Comparison of ENCODE assay signal across 1 cellular context in the genomic region with DNA sequence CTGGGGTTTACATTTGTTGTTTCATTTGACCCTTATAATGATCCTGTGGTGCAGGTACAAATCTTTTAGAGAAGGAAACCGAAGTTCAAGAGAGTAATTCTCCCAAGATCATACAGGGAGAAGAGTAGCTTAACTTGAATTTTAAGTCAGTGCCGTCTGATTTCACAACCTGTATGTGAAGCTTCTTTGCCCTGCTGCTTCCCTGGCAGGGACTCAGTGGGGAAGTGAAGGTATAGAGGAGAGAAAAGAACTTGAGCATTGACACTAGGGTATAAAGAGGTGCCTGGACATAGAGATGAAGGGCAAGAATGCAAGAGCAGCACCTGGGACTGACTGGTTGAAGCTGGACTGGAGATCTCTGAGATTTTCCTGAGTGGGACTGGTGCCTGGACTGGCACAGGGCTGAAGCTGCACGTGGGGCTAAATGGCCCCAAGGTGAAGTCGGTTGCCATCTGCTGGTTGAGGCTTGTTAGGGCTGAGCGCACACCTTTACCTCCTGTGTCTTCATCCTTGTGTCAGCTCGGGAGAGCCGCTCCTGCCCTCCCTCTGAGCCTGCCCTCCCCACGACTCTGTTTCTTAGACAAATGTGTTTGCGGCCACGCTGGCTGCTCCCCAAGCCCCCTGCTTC.
A peak's percentile ranks its signal among the peaks of the same experiment; 100 is the strongest.
TF ChIP-seq lines count a peak whose summit lies in the region.

No MANE protein-coding gene starts in this region.

TF ChIP-seq in HepG2, 621 proteins besides CTCF, POLR2A, EP300 and RAD21 (continued from another document):
- TF ChIP-seq, protein P1, sequence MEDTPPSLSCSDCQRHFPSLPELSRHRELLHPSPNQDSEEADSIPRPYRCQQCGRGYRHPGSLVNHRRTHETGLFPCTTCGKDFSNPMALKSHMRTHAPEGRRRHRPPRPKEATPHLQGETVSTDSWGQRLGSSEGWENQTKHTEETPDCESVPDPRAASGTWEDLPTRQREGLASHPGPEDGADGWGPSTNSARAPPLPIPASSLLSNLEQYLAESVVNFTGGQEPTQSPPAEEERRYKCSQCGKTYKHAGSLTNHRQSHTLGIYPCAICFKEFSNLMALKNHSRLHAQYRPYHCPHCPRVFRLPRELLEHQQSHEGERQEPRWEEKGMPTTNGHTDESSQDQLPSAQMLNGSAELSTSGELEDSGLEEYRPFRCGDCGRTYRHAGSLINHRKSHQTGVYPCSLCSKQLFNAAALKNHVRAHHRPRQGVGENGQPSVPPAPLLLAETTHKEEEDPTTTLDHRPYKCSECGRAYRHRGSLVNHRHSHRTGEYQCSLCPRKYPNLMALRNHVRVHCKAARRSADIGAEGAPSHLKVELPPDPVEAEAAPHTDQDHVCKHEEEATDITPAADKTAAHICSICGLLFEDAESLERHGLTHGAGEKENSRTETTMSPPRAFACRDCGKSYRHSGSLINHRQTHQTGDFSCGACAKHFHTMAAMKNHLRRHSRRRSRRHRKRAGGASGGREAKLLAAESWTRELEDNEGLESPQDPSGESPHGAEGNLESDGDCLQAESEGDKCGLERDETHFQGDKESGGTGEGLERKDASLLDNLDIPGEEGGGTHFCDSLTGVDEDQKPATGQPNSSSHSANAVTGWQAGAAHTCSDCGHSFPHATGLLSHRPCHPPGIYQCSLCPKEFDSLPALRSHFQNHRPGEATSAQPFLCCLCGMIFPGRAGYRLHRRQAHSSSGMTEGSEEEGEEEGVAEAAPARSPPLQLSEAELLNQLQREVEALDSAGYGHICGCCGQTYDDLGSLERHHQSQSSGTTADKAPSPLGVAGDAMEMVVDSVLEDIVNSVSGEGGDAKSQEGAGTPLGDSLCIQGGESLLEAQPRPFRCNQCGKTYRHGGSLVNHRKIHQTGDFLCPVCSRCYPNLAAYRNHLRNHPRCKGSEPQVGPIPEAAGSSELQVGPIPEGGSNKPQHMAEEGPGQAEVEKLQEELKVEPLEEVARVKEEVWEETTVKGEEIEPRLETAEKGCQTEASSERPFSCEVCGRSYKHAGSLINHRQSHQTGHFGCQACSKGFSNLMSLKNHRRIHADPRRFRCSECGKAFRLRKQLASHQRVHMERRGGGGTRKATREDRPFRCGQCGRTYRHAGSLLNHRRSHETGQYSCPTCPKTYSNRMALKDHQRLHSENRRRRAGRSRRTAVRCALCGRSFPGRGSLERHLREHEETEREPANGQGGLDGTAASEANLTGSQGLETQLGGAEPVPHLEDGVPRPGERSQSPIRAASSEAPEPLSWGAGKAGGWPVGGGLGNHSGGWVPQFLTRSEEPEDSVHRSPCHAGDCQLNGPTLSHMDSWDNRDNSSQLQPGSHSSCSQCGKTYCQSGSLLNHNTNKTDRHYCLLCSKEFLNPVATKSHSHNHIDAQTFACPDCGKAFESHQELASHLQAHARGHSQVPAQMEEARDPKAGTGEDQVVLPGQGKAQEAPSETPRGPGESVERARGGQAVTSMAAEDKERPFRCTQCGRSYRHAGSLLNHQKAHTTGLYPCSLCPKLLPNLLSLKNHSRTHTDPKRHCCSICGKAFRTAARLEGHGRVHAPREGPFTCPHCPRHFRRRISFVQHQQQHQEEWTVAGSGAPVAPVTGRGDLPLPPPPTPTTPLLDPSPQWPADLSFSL (CRISPR knock-in tag; IDR thresholded peaks at IDR 0.05) = no peak
- TF ChIP-seq SNAPC2 (CRISPR knock-in tag; IDR thresholded peaks at IDR 0.05) = no peak
- no peak for TF ChIP-seq KDM4B (CRISPR knock-in tag; IDR thresholded peaks at IDR 0.05)
- TF ChIP-seq KDM3A (CRISPR knock-in tag; IDR thresholded peaks at IDR 0.05; ENCODE audit: low read depth) = no peak
- no peak for TF ChIP-seq ZNF17 (CRISPR knock-in tag; IDR thresholded peaks at IDR 0.05)
- TF ChIP-seq ZNF383 (CRISPR knock-in tag; IDR thresholded peaks at IDR 0.05; ENCODE audit: borderline replicate concordance) = no peak
- no peak for TF ChIP-seq EZH2 (conservative IDR thresholded peaks at IDR 0.05; ENCODE audit: low read depth, low read length)
- no peak for TF ChIP-seq JUN (CRISPR knock-in tag; IDR thresholded peaks at IDR 0.05)
- TF ChIP-seq SIX4 (CRISPR knock-in tag; IDR thresholded peaks at IDR 0.05) = no peak
- no peak for TF ChIP-seq ZNF564 (CRISPR knock-in tag; IDR thresholded peaks at IDR 0.05)
- TF ChIP-seq, protein P2, sequence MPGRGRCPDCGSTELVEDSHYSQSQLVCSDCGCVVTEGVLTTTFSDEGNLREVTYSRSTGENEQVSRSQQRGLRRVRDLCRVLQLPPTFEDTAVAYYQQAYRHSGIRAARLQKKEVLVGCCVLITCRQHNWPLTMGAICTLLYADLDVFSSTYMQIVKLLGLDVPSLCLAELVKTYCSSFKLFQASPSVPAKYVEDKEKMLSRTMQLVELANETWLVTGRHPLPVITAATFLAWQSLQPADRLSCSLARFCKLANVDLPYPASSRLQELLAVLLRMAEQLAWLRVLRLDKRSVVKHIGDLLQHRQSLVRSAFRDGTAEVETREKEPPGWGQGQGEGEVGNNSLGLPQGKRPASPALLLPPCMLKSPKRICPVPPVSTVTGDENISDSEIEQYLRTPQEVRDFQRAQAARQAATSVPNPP (CRISPR knock-in tag; IDR thresholded peaks at IDR 0.05) = no peak
- TF ChIP-seq ZFP62 (CRISPR knock-in tag; IDR thresholded peaks at IDR 0.05) = no peak
- no peak for TF ChIP-seq CAMTA2 (CRISPR knock-in tag; IDR thresholded peaks at IDR 0.05; ENCODE audit: borderline replicate concordance)
- TF ChIP-seq KAT8 (CRISPR knock-in tag; IDR thresholded peaks at IDR 0.05) = peak; percentile 47; the same call in 1 of the 2 replicates
- TF ChIP-seq ARHGAP35 (CRISPR knock-in tag; IDR thresholded peaks at IDR 0.05; ENCODE audit: borderline replicate concordance) = no peak
- no peak for TF ChIP-seq TEAD2 (CRISPR knock-in tag; IDR thresholded peaks at IDR 0.05)
- TF ChIP-seq, protein P3, sequence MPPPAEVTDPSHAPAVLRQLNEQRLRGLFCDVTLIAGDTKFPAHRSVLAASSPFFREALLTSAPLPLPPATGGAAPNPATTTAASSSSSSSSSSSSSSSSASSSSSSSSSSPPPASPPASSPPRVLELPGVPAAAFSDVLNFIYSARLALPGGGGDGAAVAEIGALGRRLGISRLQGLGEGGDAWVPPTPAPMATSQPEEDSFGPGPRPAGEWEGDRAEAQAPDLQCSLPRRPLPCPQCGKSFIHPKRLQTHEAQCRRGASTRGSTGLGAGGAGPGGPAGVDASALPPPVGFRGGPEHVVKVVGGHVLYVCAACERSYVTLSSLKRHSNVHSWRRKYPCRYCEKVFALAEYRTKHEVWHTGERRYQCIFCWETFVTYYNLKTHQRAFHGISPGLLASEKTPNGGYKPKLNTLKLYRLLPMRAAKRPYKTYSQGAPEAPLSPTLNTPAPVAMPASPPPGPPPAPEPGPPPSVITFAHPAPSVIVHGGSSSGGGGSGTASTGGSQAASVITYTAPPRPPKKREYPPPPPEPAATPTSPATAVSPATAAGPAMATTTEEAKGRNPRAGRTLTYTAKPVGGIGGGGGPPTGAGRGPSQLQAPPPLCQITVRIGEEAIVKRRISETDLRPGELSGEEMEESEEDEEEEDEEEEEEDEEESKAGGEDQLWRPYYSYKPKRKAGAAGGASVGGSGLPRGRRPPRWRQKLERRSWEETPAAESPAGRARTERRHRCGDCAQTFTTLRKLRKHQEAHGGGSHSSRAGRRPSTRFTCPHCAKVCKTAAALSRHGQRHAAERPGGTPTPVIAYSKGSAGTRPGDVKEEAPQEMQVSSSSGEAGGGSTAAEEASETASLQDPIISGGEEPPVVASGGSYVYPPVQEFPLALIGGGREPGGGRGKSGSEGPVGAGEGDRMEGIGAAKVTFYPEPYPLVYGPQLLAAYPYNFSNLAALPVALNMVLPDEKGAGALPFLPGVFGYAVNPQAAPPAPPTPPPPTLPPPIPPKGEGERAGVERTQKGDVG (CRISPR knock-in tag; IDR thresholded peaks at IDR 0.05; ENCODE audit: borderline replicate concordance) = no peak
- TF ChIP-seq ESRRA (CRISPR knock-in tag; IDR thresholded peaks at IDR 0.05; ENCODE audit: low read depth) = no peak
- TF ChIP-seq ZNF709 (CRISPR knock-in tag; IDR thresholded peaks at IDR 0.05) = no peak
- peak; percentile 86 for TF ChIP-seq STAG1 (CRISPR knock-in tag; IDR thresholded peaks at IDR 0.05)
- no peak for TF ChIP-seq NR2F1 (CRISPR knock-in tag; IDR thresholded peaks at IDR 0.05)
- TF ChIP-seq EHMT2 (IDR thresholded peaks at IDR 0.05; ENCODE audit: borderline replicate concordance, low read depth, low read length) = no peak
- TF ChIP-seq BHLHE40 (IDR thresholded peaks at IDR 0.05; ENCODE audit: low read length) = peak; percentile 83
- TF ChIP-seq, protein P4, sequence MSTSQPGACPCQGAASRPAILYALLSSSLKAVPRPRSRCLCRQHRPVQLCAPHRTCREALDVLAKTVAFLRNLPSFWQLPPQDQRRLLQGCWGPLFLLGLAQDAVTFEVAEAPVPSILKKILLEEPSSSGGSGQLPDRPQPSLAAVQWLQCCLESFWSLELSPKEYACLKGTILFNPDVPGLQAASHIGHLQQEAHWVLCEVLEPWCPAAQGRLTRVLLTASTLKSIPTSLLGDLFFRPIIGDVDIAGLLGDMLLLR (CRISPR knock-in tag; IDR thresholded peaks at IDR 0.05) = no peak
- TF ChIP-seq NCOA1 (CRISPR knock-in tag; IDR thresholded peaks at IDR 0.05) = no peak
- TF ChIP-seq ZNF572 (CRISPR knock-in tag; IDR thresholded peaks at IDR 0.05) = no peak
TF ChIP-seq in HepG2: peak in this region for 49.
